8 cellular contexts compared by ENCODE assay signal in genomic region chr6:43608310-43608763, GRCh38. TPM values are rescaled to one million over a fixed set of nuclear protein-coding genes. Genes with fewer than 3 reads are reported as not detected.
DNase-seq lines count a peak whose midpoint lies in the region; ATAC-seq and TF ChIP-seq lines count a peak whose summit lies in the region.

No MANE protein-coding gene starts in this region.

- H3K27me3 ChIP-seq in SU-DHL-6 (ENCODE audit: low read length), result no peaks in the 10 kb centered on the region

- DNase-seq in GM04504 (ENCODE audit: low read depth) (peak; percentile 49), NCI-H1417 treated with DMSO at 0.1 percent for 48 hours (lab: John Stamatoyannopoulos, UW) (peak; percentile 17), amniotic epithelial cell (ENCODE audit: low read depth) (peak; percentile 76), left ventricle myocardium superior (peak; percentile 54), sciatic nerve (ENCODE audit: low spot score) (peak; percentile 76)

- H3K9me2 ChIP-seq in SU-DHL-6 (replicated peaks; ENCODE audit: insufficient read depth, low read length), result no peaks in the 10 kb centered on the region

- H3K4me2 ChIP-seq in SU-DHL-6 (ENCODE audit: low read depth, low read length, poor library complexity, severe bottlenecking), result no peak overlapping the region

- TF ChIP-seq CTCF in SU-DHL-6 (IDR thresholded peaks at IDR 0.05; ENCODE audit: insufficient read depth, low read length, poor library complexity, severe bottlenecking), result peak; percentile 98

- ATAC-seq in left ventricle myocardium superior (peak; percentile 61), sciatic nerve (peak; percentile 66), GM18519 (IDR thresholded peaks at IDR 0.05; ENCODE audit: low FRiP score, unreplicated experiment) (no peak), GM18502 (IDR thresholded peaks at IDR 0.05; ENCODE audit: poor library complexity, unreplicated experiment) (no peak)

- H3K9me3 ChIP-seq in SU-DHL-6 (ENCODE audit: insufficient read depth, low read length), result no peaks in the 10 kb centered on the region

- no peak overlapping the region for H3K4me3 ChIP-seq in SU-DHL-6 (ENCODE audit: insufficient read depth, low read length, poor library complexity, severe bottlenecking)

- H4K20me1 ChIP-seq in SU-DHL-6 (ENCODE audit: low read depth, low read length), result no peaks in the 10 kb centered on the region

- H3K36me3 ChIP-seq in SU-DHL-6 (ENCODE audit: low read length), result peaks cover 75% of the 10 kb centered on the region

- no peak overlapping the region for H3K9ac ChIP-seq in SU-DHL-6 (ENCODE audit: low read length)

- H3F3A ChIP-seq in SU-DHL-6 (ENCODE audit: insufficient read depth), result peaks cover 63% of the 10 kb centered on the region

- peaks cover 9% of the 10 kb centered on the region; the same call in 1 of the 2 replicates for H3K79me2 ChIP-seq in SU-DHL-6 (ENCODE audit: insufficient read depth, low read length)

- H2AFZ ChIP-seq in SU-DHL-6 (ENCODE audit: low read depth, low read length, severe bottlenecking), result no peak overlapping the region

- intact Hi-C loops in left ventricle myocardium superior (cut with micrococcal nuclease), result no loop called here
- intact Hi-C loops in sciatic nerve (cut with DNase I), result no loop called here

- H3K27ac ChIP-seq in SU-DHL-6 (ENCODE audit: low read depth, low read length), result no peak overlapping the region

RNA-seq across cellular contexts. Expression of gene GTPBP2, which starts 20.7 kb away (rescaled TPM):
- 23.6 TPM for total RNA-seq in left ventricle myocardium superior
- 60.6 TPM for total RNA-seq in sciatic nerve

RNA-seq across cellular contexts. Expression of gene MAD2L1BP, which starts 27.3 kb away (rescaled TPM):
- total RNA-seq in left ventricle myocardium superior (28.3 TPM), sciatic nerve (16.8 TPM)

RNA-seq across cellular contexts. Expression of gene POLH, which starts 32.4 kb away (rescaled TPM):
- total RNA-seq in left ventricle myocardium superior (8.7 TPM), sciatic nerve (14.6 TPM)

RNA-seq across cellular contexts. Expression of gene XPO5, which starts 32.5 kb away (rescaled TPM):
- 13.1 TPM for total RNA-seq in left ventricle myocardium superior
- 33.5 TPM for total RNA-seq in sciatic nerve

RNA-seq across cellular contexts. Expression of gene RSPH9, which starts 36.5 kb away (rescaled TPM):
- total RNA-seq in left ventricle myocardium superior (0.15 TPM), sciatic nerve (0.49 TPM)

Comparison
In these comparisons a context has a peak if more than half of its experiments do, and no peak if none do; other contexts are left out.
1. DNase-seq: peak in every context shown above with its lines; median percentile 76 in amniotic epithelial cell; 76 in sciatic nerve; 54 in left ventricle myocardium superior; 49 in GM04504; 17 in NCI-H1417 treated with DMSO at 0.1 percent for 48 hours.
2. ATAC-seq: peak in left ventricle myocardium superior (single experiment) and sciatic nerve (single experiment); none in GM18519 (single experiment) and GM18502 (single experiment).